In genomic region chr5:82601085-82601484, GRCh38 we compare ENCODE assay signal across 1 cellular context.
TF ChIP-seq lines count a peak whose summit lies in the region.

No MANE protein-coding gene starts in this region.

TF ChIP-seq in HepG2, 621 proteins besides CTCF, POLR2A, EP300 and RAD21 (continued from another document):
- TF ChIP-seq HNF1A (IDR thresholded peaks at IDR 0.05; ENCODE audit: low read depth) (peak; percentile 26; the same call in 1 of the 2 replicates), HNF1A (CRISPR knock-in tag; IDR thresholded peaks at IDR 0.05; ENCODE audit: borderline replicate concordance) (peak; percentile 23; the same call in 1 of the 2 replicates), ZNF414 (CRISPR knock-in tag; IDR thresholded peaks at IDR 0.05) (no peak), ZNF292 (CRISPR knock-in tag; IDR thresholded peaks at IDR 0.05; ENCODE audit: borderline replicate concordance, low read depth) (peak; percentile 75; the same call in 1 of the 2 replicates)
TF ChIP-seq in HepG2: peak in this region for 9.
